Comparison of ENCODE assay signal across 1 cellular context in the genomic region with DNA sequence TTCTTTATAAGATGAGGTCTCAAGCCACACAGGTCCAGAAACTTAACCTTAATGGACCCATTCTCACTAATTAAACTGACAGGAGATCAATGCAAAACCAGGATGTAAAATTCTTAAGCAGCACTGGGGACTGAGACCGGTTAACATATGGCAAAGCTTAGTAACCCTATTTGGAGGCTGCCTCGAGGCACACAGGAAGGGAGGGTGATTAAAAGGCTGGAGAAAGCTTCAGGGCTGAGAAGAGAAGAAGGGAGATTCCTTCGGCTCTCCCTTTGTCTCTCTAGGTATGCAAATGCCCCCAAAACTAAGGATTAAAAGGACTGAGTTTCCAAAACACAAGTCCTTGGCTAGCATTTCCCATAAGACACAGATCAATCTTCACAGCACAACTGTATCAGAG.
TF ChIP-seq lines count a peak whose summit lies in the region.

No MANE protein-coding gene starts in this region.

TF ChIP-seq in WTC11, 78 proteins besides CTCF, POLR2A, EP300 and RAD21 (continued from another document):
- TF ChIP-seq, protein P1, sequence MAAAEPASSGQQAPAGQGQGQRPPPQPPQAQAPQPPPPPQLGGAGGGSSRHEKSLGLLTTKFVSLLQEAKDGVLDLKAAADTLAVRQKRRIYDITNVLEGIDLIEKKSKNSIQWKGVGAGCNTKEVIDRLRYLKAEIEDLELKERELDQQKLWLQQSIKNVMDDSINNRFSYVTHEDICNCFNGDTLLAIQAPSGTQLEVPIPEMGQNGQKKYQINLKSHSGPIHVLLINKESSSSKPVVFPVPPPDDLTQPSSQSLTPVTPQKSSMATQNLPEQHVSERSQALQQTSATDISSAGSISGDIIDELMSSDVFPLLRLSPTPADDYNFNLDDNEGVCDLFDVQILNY (CRISPR knock-in tag; IDR thresholded peaks at IDR 0.05): no peak
- TF ChIP-seq ZBTB21 (CRISPR knock-in tag; IDR thresholded peaks at IDR 0.05; ENCODE audit: borderline replicate concordance): no peak
- TF ChIP-seq, protein P2, sequence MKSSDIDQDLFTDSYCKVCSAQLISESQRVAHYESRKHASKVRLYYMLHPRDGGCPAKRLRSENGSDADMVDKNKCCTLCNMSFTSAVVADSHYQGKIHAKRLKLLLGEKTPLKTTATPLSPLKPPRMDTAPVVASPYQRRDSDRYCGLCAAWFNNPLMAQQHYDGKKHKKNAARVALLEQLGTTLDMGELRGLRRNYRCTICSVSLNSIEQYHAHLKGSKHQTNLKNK (CRISPR knock-in tag; IDR thresholded peaks at IDR 0.05): no peak
- TF ChIP-seq ZNF317 (CRISPR knock-in tag; IDR thresholded peaks at IDR 0.05; ENCODE audit: borderline replicate concordance, low read depth): no peak
- no peak for TF ChIP-seq EMX1 (CRISPR knock-in tag; IDR thresholded peaks at IDR 0.05)
- TF ChIP-seq, protein P3, sequence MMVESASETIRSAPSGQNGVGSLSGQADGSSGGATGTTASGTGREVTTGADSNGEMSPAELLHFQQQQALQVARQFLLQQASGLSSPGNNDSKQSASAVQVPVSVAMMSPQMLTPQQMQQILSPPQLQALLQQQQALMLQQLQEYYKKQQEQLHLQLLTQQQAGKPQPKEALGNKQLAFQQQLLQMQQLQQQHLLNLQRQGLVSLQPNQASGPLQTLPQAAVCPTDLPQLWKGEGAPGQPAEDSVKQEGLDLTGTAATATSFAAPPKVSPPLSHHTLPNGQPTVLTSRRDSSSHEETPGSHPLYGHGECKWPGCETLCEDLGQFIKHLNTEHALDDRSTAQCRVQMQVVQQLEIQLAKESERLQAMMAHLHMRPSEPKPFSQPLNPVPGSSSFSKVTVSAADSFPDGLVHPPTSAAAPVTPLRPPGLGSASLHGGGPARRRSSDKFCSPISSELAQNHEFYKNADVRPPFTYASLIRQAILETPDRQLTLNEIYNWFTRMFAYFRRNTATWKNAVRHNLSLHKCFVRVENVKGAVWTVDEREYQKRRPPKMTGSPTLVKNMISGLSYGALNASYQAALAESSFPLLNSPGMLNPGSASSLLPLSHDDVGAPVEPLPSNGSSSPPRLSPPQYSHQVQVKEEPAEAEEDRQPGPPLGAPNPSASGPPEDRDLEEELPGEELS (CRISPR knock-in tag; IDR thresholded peaks at IDR 0.05): no peak
- TF ChIP-seq TEAD1 (CRISPR knock-in tag; IDR thresholded peaks at IDR 0.05): no peak
- TF ChIP-seq, protein P4, sequence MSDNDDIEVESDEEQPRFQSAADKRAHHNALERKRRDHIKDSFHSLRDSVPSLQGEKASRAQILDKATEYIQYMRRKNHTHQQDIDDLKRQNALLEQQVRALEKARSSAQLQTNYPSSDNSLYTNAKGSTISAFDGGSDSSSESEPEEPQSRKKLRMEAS (CRISPR knock-in tag; IDR thresholded peaks at IDR 0.05): no peak
- TF ChIP-seq SMAD4 (CRISPR knock-in tag; IDR thresholded peaks at IDR 0.05): no peak
- no peak for TF ChIP-seq JAZF1 (CRISPR knock-in tag; IDR thresholded peaks at IDR 0.05)
- TF ChIP-seq ZNF423 (CRISPR knock-in tag; IDR thresholded peaks at IDR 0.05): no peak
- no peak for TF ChIP-seq ELF4 (CRISPR knock-in tag; IDR thresholded peaks at IDR 0.05; ENCODE audit: low read depth)
- TF ChIP-seq, protein P5, sequence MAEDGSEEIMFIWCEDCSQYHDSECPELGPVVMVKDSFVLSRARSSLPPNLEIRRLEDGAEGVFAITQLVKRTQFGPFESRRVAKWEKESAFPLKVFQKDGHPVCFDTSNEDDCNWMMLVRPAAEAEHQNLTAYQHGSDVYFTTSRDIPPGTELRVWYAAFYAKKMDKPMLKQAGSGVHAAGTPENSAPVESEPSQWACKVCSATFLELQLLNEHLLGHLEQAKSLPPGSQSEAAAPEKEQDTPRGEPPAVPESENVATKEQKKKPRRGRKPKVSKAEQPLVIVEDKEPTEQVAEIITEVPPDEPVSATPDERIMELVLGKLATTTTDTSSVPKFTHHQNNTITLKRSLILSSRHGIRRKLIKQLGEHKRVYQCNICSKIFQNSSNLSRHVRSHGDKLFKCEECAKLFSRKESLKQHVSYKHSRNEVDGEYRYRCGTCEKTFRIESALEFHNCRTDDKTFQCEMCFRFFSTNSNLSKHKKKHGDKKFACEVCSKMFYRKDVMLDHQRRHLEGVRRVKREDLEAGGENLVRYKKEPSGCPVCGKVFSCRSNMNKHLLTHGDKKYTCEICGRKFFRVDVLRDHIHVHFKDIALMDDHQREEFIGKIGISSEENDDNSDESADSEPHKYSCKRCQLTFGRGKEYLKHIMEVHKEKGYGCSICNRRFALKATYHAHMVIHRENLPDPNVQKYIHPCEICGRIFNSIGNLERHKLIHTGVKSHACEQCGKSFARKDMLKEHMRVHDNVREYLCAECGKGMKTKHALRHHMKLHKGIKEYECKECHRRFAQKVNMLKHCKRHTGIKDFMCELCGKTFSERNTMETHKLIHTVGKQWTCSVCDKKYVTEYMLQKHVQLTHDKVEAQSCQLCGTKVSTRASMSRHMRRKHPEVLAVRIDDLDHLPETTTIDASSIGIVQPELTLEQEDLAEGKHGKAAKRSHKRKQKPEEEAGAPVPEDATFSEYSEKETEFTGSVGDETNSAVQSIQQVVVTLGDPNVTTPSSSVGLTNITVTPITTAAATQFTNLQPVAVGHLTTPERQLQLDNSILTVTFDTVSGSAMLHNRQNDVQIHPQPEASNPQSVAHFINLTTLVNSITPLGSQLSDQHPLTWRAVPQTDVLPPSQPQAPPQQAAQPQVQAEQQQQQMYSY (CRISPR knock-in tag; IDR thresholded peaks at IDR 0.05): no peak
- no peak for TF ChIP-seq TCF7 (CRISPR knock-in tag; IDR thresholded peaks at IDR 0.05; ENCODE audit: low read depth)
- TF ChIP-seq ZNF219 (CRISPR knock-in tag; IDR thresholded peaks at IDR 0.05; ENCODE audit: borderline replicate concordance): no peak
- TF ChIP-seq, protein P6, sequence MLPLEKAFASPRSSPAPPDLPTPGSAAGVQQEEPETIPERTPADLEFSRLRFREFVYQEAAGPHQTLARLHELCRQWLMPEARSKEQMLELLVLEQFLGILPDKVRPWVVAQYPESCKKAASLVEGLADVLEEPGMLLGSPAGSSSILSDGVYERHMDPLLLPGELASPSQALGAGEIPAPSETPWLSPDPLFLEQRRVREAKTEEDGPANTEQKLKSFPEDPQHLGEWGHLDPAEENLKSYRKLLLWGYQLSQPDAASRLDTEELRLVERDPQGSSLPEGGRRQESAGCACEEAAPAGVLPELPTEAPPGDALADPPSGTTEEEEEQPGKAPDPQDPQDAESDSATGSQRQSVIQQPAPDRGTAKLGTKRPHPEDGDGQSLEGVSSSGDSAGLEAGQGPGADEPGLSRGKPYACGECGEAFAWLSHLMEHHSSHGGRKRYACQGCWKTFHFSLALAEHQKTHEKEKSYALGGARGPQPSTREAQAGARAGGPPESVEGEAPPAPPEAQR (CRISPR knock-in tag; IDR thresholded peaks at IDR 0.05): no peak
- TF ChIP-seq ESRRA (CRISPR knock-in tag; IDR thresholded peaks at IDR 0.05; ENCODE audit: borderline replicate concordance): no peak
- TF ChIP-seq, protein P7, sequence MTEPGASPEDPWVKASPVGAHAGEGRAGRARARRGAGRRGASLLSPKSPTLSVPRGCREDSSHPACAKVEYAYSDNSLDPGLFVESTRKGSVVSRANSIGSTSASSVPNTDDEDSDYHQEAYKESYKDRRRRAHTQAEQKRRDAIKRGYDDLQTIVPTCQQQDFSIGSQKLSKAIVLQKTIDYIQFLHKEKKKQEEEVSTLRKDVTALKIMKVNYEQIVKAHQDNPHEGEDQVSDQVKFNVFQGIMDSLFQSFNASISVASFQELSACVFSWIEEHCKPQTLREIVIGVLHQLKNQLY (CRISPR knock-in tag; IDR thresholded peaks at IDR 0.05): no peak
